In the genomic region with DNA sequence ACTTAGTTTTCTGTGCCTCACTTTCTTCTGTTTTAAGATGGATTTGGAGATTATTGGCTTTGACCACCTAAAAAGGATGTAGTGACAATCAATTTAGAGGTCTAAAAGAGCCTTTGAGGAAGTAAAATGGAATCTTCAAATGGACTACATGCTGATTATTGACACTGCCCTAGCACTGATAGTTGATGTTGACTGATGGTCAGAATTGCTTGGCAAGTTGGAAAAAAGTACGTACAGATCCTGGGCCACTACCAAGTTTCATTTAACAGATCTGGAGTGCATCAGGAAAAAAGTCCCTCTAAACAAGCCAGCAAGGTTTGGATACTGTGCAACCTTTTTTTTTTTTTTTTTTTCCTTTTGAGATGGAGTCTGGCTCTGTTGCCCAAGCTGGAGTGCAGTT, we compare ENCODE assay signal across 14 cellular contexts.
DNase-seq lines count a peak whose midpoint lies in the region; ATAC-seq and TF ChIP-seq lines count a peak whose summit lies in the region.
"Had no signal": no experiment of that assay in that cellular context is flagged by ENCODE, and none has a peak within 500 bp of the region (broad histone marks: within the 10 kb centered on the region; RNA-seq: fewer than 3 reads in every experiment).

No MANE protein-coding gene starts in this region.

- POLR2A ChIA-PET in Panc1 (lab: Charles Lee), result interaction anchor here (0.5 kb wide), 1 partner anchor 13 kb away, joined by 4 read pairs; no protein-coding TSS in a partner anchor

- H3K9ac ChIP-seq in endodermal cell (ENCODE audit: extremely low read depth, low read length, poor library complexity, severe bottlenecking) (no peak overlapping the region), trophoblast cell (ENCODE audit: low read length) (no peak overlapping the region)
- H3K9ac ChIP-seq: BLaER1 treated with 17β-estradiol and CSF1 and Interleukin-3, amounts not matched to agents 10 nM and 100 nM had no signal

- H3K4me1 Mint-ChIP-seq in GM23338 (peaks cover 70% of the 10 kb centered on the region), endodermal cell (peaks cover 79% of the 10 kb centered on the region)
- H3K4me1 Mint-ChIP-seq: B cell had no signal

- H3K4me3 Mint-ChIP-seq in GM23338 (no peak overlapping the region), endodermal cell (no peak overlapping the region)
- H3K4me3 Mint-ChIP-seq: B cell; CD8-positive, alpha-beta T cell; H9 had no signal

- H2BK12ac ChIP-seq in trophoblast cell (ENCODE audit: low read length), result no peak overlapping the region

- no peak overlapping the region for H3K4me2 ChIP-seq in GM23338
- no peak overlapping the region for H3K4me2 ChIP-seq in trophoblast cell (ENCODE audit: low read length)

- H3K36me3 Mint-ChIP-seq in GM23338 (ENCODE audit: low read depth) (peaks cover 37% of the 10 kb centered on the region; the same call in 2 of the 3 replicates), endodermal cell (ENCODE audit: low read depth) (peaks cover 34% of the 10 kb centered on the region)
- H3K36me3 Mint-ChIP-seq: CD8-positive, alpha-beta T cell had no signal

- intact Hi-C loops in Panc1 (cut with micrococcal nuclease; ENCODE audit: unreplicated experiment), result no loop called here

- no peak overlapping the region for H3K4me3 ChIP-seq in GM23338
- no peak overlapping the region for H3K4me3 ChIP-seq in Panc1 (ENCODE audit: low read depth in 2 of 2, low read length in 2 of 2)
- no peak overlapping the region for H3K4me3 ChIP-seq in endodermal cell (ENCODE audit: low read length)
- H3K4me3 ChIP-seq in trophoblast cell (ENCODE audit: low read depth, low read length), result no peak overlapping the region
- H3K4me3 ChIP-seq: BLaER1 treated with 17β-estradiol and CSF1 and Interleukin-3, amounts not matched to agents 10 nM and 100 nM had no signal

- H3K23ac ChIP-seq in trophoblast cell (ENCODE audit: low read length), result no peak overlapping the region

- no peak overlapping the region for H3K18ac ChIP-seq in trophoblast cell (ENCODE audit: low read length)

- H3K4ac ChIP-seq in trophoblast cell (ENCODE audit: low read depth, low read length), result peak overlapping the region; percentile 89

- H2AK5ac ChIP-seq in trophoblast cell (ENCODE audit: low read length), result no peak overlapping the region

- H3K9me3 Mint-ChIP-seq in GM23338, result no peaks in the 10 kb centered on the region
- no peaks in the 10 kb centered on the region for H3K9me3 Mint-ChIP-seq in endodermal cell
- H3K9me3 Mint-ChIP-seq: CD8-positive, alpha-beta T cell; H9 had no signal

- no peak for ATAC-seq in GM23338
- ATAC-seq in Panc1, result no peak
- ATAC-seq in GM19324 (IDR thresholded peaks at IDR 0.05; ENCODE audit: low FRiP score, unreplicated experiment), result no peak
- ATAC-seq: CD8-positive, alpha-beta T cell had no signal

- DNase-seq in GM23338 (ENCODE audit: low spot score) (no peak), Panc1 (ENCODE audit: low read depth, low spot score) (no peak), endodermal cell (no peak), trophoblast cell (no peak), HK-2 (ENCODE audit: unreplicated experiment) (no peak)
- DNase-seq in activated CD4-positive, alpha-beta T cell treated with anti-CD3 and anti-CD28 coated beads, Interleukin-2, amount 50 U/mL, for 4 hours, result no peak
- DNase-seq: Calu3; CD8-positive, alpha-beta T cell; DMS79 treated with DMSO at 0.1 percent for 48 hours; GF-D8; H9 had no signal

- H2AFZ ChIP-seq in GM23338 (no peak overlapping the region), trophoblast cell (ENCODE audit: insufficient read depth, low read length, poor library complexity) (no peak overlapping the region)

- no peak overlapping the region for H3K27ac ChIP-seq in GM23338 (ENCODE audit: low read depth)
- H3K27ac ChIP-seq in Panc1 (ENCODE audit: low read length), result peak overlapping the region; percentile 46; the same call in 1 of the 2 replicates
- H3K27ac ChIP-seq in endodermal cell (ENCODE audit: low read depth, low read length), result no peak overlapping the region
- no peak overlapping the region for H3K27ac ChIP-seq in trophoblast cell (ENCODE audit: low read depth, low read length)
- H3K27ac ChIP-seq: BLaER1 treated with 17β-estradiol and CSF1 and Interleukin-3, amounts not matched to agents 10 nM and 100 nM had no signal

- TF ChIP-seq CTCF in GM23338 (conservative IDR thresholded peaks at IDR 0.05; ENCODE audit: low read depth in 2 of 2) (no peak), Panc1 (IDR thresholded peaks at IDR 0.05) (no peak), endodermal cell (conservative IDR thresholded peaks at IDR 0.05) (no peak)

- no peak overlapping the region for H4K12ac ChIP-seq in trophoblast cell (ENCODE audit: low read depth, low read length)

- H4K20me1 ChIP-seq in GM23338 (replicated peaks; ENCODE audit: insufficient read depth), result peaks cover 98% of the 10 kb centered on the region

- 0 out of 2 replicates have a peak overlapping the region, but pooled peaks have one; percentile 18 for H3K27ac Mint-ChIP-seq in GM23338
- H3K27ac Mint-ChIP-seq in endodermal cell, result peak overlapping the region; percentile 46
- H3K27ac Mint-ChIP-seq: B cell; CD8-positive, alpha-beta T cell had no signal

- H3K9me3 ChIP-seq in Panc1 (ENCODE audit: control insufficient read depth, insufficient read depth, low read depth, low read length), result no peaks in the 10 kb centered on the region
- no peaks in the 10 kb centered on the region for H3K9me3 ChIP-seq in endodermal cell (ENCODE audit: control insufficient read depth, low read length)
- no peaks in the 10 kb centered on the region for H3K9me3 ChIP-seq in trophoblast cell (ENCODE audit: insufficient read depth, low read depth, low read length)

- H3F3A ChIP-seq in GM23338 (replicated peaks; ENCODE audit: low read depth), result no peaks in the 10 kb centered on the region; the same call in 1 of the 2 replicates

- no peak overlapping the region for H4K8ac ChIP-seq in trophoblast cell (ENCODE audit: low read depth, low read length)

- peaks cover 25% of the 10 kb centered on the region for H3K27me3 Mint-ChIP-seq in GM23338 (ENCODE audit: insufficient read depth, low read depth, poor library complexity)
- H3K27me3 Mint-ChIP-seq in endodermal cell (ENCODE audit: insufficient read depth), result no peaks in the 10 kb centered on the region

- H3K14ac ChIP-seq in trophoblast cell (ENCODE audit: low read length), result no peak overlapping the region

- H3K79me2 ChIP-seq in GM23338 (replicated peaks; ENCODE audit: insufficient read depth) (peaks cover 100% of the 10 kb centered on the region), trophoblast cell (ENCODE audit: control insufficient read depth, insufficient read depth, low read length, poor library complexity) (peaks cover 6% of the 10 kb centered on the region)

- CTCF ChIA-PET in Panc1 (lab: Charles Lee), result no interaction called here

- in situ Hi-C loops in Panc1 (cut with HindIII; ENCODE audit: low pct_unique_long_range_greater_than_20kb, low sequenced_read_pairs), result no loop called here

- H4K91ac ChIP-seq in trophoblast cell (ENCODE audit: low read depth, low read length), result no peak overlapping the region

- H3K36me3 ChIP-seq in GM23338 (ENCODE audit: insufficient read depth), result no peaks in the 10 kb centered on the region; the same call in 1 of the 2 replicates
- H3K36me3 ChIP-seq in Panc1 (ENCODE audit: control insufficient read depth, insufficient read depth, low read length), result no peaks in the 10 kb centered on the region
- peaks cover 23% of the 10 kb centered on the region for H3K36me3 ChIP-seq in endodermal cell (ENCODE audit: control insufficient read depth, insufficient read depth, low read length)
- peaks cover 0 to 1% of the 10 kb centered on the region in 2 experiments for H3K36me3 ChIP-seq in trophoblast cell (ENCODE audit: control insufficient read depth in 1 of 2, insufficient read depth in 2 of 2, low read length in 2 of 2)

- WGBS in endodermal cell (ENCODE audit: insufficient coverage in 1 of 2, insufficient read length in 1 of 2), 2 experiments, result 80 to 100% methylated on average over 1 of the region's 1 CpG
- WGBS in trophoblast cell (ENCODE audit: extremely low coverage, insufficient coverage, insufficient read length), result no CpG with 5 or more reads among the region's 1 CpG

- H3K79me1 ChIP-seq in trophoblast cell (ENCODE audit: low read length), result peaks cover 19% of the 10 kb centered on the region

- no peak overlapping the region for H2BK5ac ChIP-seq in trophoblast cell (ENCODE audit: low read depth, low read length, poor library complexity)

- H3K27me3 ChIP-seq in GM23338 (ENCODE audit: insufficient read depth), result no peaks in the 10 kb centered on the region
- no peaks in the 10 kb centered on the region for H3K27me3 ChIP-seq in Panc1 (ENCODE audit: control insufficient read depth, insufficient read depth, low read length)
- no peaks in the 10 kb centered on the region for H3K27me3 ChIP-seq in endodermal cell (ENCODE audit: control insufficient read depth, insufficient read depth, low read length, poor library complexity, severe bottlenecking)
- H3K27me3 ChIP-seq in trophoblast cell (ENCODE audit: insufficient read depth, low read length), result no peaks in the 10 kb centered on the region
- H3K27me3 ChIP-seq: BLaER1 treated with 17β-estradiol and CSF1 and Interleukin-3, amounts not matched to agents 10 nM and 100 nM had no signal

- H3K9me2 ChIP-seq in GM23338 (ENCODE audit: insufficient read depth), result no peaks in the 10 kb centered on the region

- BruUV-seq in Panc1 (replicated peaks; lab: Mats Ljungman, UMichigan), result no TSS peak

- H2BK120ac ChIP-seq in trophoblast cell (ENCODE audit: insufficient read depth, low read length, poor library complexity), result no peak overlapping the region

- peaks cover 47% of the 10 kb centered on the region for H3K4me1 ChIP-seq in GM23338 (ENCODE audit: insufficient read depth)
- peaks cover 64% of the 10 kb centered on the region for H3K4me1 ChIP-seq in Panc1 (ENCODE audit: control insufficient read depth, insufficient read depth, low read length)
- H3K4me1 ChIP-seq in endodermal cell (ENCODE audit: control insufficient read depth, insufficient read depth, low read length), result peaks cover 46% of the 10 kb centered on the region
- peaks cover 27 to 36% of the 10 kb centered on the region in 2 experiments for H3K4me1 ChIP-seq in trophoblast cell (ENCODE audit: control insufficient read depth in 1 of 2, insufficient read depth in 2 of 2, low read length in 2 of 2)

TF ChIP-seq in GM23338, 12 proteins besides CTCF, POLR2A, EP300 and RAD21 (continues in another document):
- TF ChIP-seq ETS1 (IDR thresholded peaks at IDR 0.05) (no peak), ZNF331 (CRISPR knock-in tag; IDR thresholded peaks at IDR 0.05; ENCODE audit: low read depth) (no peak), CREB1 (CRISPR knock-in tag; IDR thresholded peaks at IDR 0.05; ENCODE audit: low read depth) (no peak), STAT1 (IDR thresholded peaks at IDR 0.05; ENCODE audit: unreplicated experiment) (no peak)
